ENCODE assay signal across 8 cellular contexts in the genomic region with DNA sequence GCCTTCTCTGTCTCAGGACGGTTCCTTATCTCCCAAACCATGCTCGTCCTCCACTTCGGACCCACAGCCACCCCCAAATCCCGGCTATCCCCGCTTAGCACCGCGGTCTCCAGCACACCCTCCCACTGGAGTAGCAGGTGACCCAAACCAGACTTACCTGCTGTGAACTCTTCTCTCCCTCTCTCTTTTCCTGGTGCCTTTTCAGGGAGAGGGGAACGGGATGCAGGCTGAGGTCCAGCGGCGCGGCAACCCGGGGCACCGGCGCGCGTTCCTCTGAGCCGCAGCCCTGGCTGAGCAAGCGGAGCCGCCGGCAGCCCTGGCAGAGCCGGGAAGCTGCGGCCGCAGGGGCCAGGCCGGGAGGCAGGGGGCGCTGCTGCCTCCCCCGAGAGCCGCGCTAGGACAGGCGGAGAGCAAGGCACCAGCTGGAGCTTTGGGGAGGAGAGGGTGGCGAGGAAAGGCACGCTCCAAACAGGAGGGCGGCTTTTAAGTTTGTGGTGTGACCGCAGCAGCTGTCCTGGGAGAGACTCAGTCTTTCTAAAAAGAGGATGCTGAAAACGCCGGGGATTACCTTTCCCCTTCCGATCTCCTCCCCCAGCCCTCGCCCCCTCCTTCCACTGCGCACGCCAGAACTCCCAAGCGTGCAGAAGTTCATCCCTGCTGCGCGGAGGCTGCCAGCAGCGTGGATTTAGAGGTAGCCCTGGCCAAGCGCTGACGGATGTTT. TPM values are rescaled to one million over a fixed set of nuclear protein-coding genes. Genes with fewer than 3 reads are reported as not detected.
DNase-seq lines count a peak whose midpoint lies in the region; ATAC-seq and TF ChIP-seq lines count a peak whose summit lies in the region.

A gene (minus strand): TSS at position 536 of the 721 bp plus-strand sequence. CDS start 65,165 bp downstream, outside the sequence.

- ATAC-seq in GM21390 (IDR thresholded peaks at IDR 0.05; ENCODE audit: unreplicated experiment) (peak; percentile 98), HG03575 (IDR thresholded peaks at IDR 0.05; ENCODE audit: extremely low read depth, insufficient number of reproducible peaks, low FRiP score, unreplicated experiment) (peak; percentile 86), natural killer cell (no peak)

- H3K4me1 Mint-ChIP-seq in natural killer cell, result no peaks in the 10 kb centered on the region

- TF ChIP-seq CTCF in natural killer cell (IDR thresholded peaks at IDR 0.05), result no peak

- no peaks in the 10 kb centered on the region for H3K36me3 Mint-ChIP-seq in natural killer cell

- H3K9me3 Mint-ChIP-seq in natural killer cell, result peaks cover 2% of the 10 kb centered on the region in 2 donors

- peak within 1 kb of the TSS; percentile 68 for H3K4me3 ChIP-seq in iPS-18c (ENCODE audit: insufficient read depth, low read depth, low read length)
- H3K4me3 ChIP-seq in skeletal muscle cell (ENCODE audit: low read depth, low read length), result peak within 1 kb of the TSS; percentile 77

- no peak within 1 kb of the TSS for H3K27ac Mint-ChIP-seq in natural killer cell

- in situ Hi-C loops in T47D (cut with HindIII; ENCODE audit: low pct_unique_long_range_greater_than_20kb, low sequenced_read_pairs), result no loop called here

- peaks cover 0 to 15% of the 10 kb centered on the region in 2 donors for H3K27me3 Mint-ChIP-seq in natural killer cell (ENCODE audit: low read depth in 2 of 2)

- H3K9me3 ChIP-seq in iPS-18c (ENCODE audit: control insufficient read depth, insufficient read depth, low read length), result no peaks in the 10 kb centered on the region

- DNase-seq in GF-D8 (lab: John Stamatoyannopoulos, UW), result peak; percentile 7
- peak; percentile 86 for DNase-seq in NOMO-1 treated with DMSO at 0.1 percent for 48 hours (lab: John Stamatoyannopoulos, UW; ENCODE audit: unreplicated experiment)
- peak; percentile 74 to 84 for DNase-seq in T47D (ENCODE audit: low read depth in 1 of 2, low spot score in 1 of 2)
- no peak for DNase-seq in skeletal muscle cell (ENCODE audit: low read depth)
- no peak for DNase-seq in natural killer cell

- H3K4me3 Mint-ChIP-seq in natural killer cell, result no peak within 1 kb of the TSS

- intact Hi-C loops in natural killer cell (cut with micrococcal nuclease), result no loop called here

RNA-seq across cellular contexts. Expression of the gene that starts here (rescaled TPM):
- total RNA-seq in natural killer cell, result not detected

Comparison
In these comparisons a context has a peak if more than half of its experiments do, and no peak if none do; other contexts are left out.
1. DNase-seq: peak in GF-D8 (single experiment), NOMO-1 treated with DMSO at 0.1 percent for 48 hours (single experiment) and T47D (2 of 2); none in skeletal muscle cell (single experiment) and natural killer cell (single experiment).
2. ATAC-seq: peak in GM21390 (single experiment) and HG03575 (single experiment); none in natural killer cell (0 of 3).